ENCODE assay signal across 8 cellular contexts in genomic region chr17:16652847-16653366, GRCh38. TPM values are rescaled to one million over a fixed set of nuclear protein-coding genes. Genes with fewer than 3 reads are reported as not detected.
DNase-seq lines count a peak whose midpoint lies in the region; ATAC-seq and TF ChIP-seq lines count a peak whose summit lies in the region.

No MANE protein-coding gene starts in this region.

- DNase-seq in Ammon's horn (ENCODE audit: low spot score) = peak; percentile 10
- DNase-seq in H7 = no peak
- no peak for DNase-seq in WTC11 (ENCODE audit: low spot score)
- DNase-seq in glomerular visceral epithelial cell (ENCODE audit: extremely low spot score) = peak; percentile 6
- peak; percentile 23 for DNase-seq in renal cortical epithelial cell (ENCODE audit: low read depth)
- no peak for DNase-seq in GM20000 (ENCODE audit: low spot score)
- DNase-seq in stimulated activated CD4-positive, alpha-beta T cell treated with anti-CD3 and anti-CD28 coated beads, Interleukin-2, amount 100 ng/mL, for 24 hours = no peak

- peak overlapping the region; percentile 78 for H3K4me3 Mint-ChIP-seq in WTC11

- H3K27me3 ChIP-seq in H7 (ENCODE audit: control insufficient read depth, insufficient read depth, low read length) = no peaks in the 10 kb centered on the region

- H3K4me3 ChIP-seq in H7 (ENCODE audit: insufficient read depth, low read depth, low read length) = peak overlapping the region; percentile 67

- CTCF ChIA-PET in WTC11 (lab: Charles Lee) = interaction anchor here (0.8 kb wide), 1 partner anchor 64 kb away, joined by 3 read pairs; no protein-coding TSS in a partner anchor

- peaks cover 9% of the 10 kb centered on the region for H3K9me3 Mint-ChIP-seq in WTC11

- H3K27me3 Mint-ChIP-seq in WTC11 (ENCODE audit: low read depth) = no peaks in the 10 kb centered on the region

- peaks cover 17% of the 10 kb centered on the region for H3K4me1 Mint-ChIP-seq in WTC11

- POLR2A ChIA-PET in WTC11 (lab: Charles Lee) = interaction anchor here (1.3 kb wide), 1 partner anchor 31 kb away, joined by 3 read pairs; no protein-coding TSS in a partner anchor

- ATAC-seq in WTC11 = no peak
- ATAC-seq in HG02571 (IDR thresholded peaks at IDR 0.05; ENCODE audit: unreplicated experiment) = no peak

- H3K36me3 Mint-ChIP-seq in WTC11 = peaks cover 1% of the 10 kb centered on the region

- TF ChIP-seq CTCF in WTC11 (IDR thresholded peaks at IDR 0.05) (no peak), GM20000 (IDR thresholded peaks at IDR 0.05; ENCODE audit: extremely low read depth, missing control alignments) (no peak)

- peak overlapping the region; percentile 32 for H3K27ac Mint-ChIP-seq in WTC11

- no peaks in the 10 kb centered on the region for H3K36me3 ChIP-seq in H7 (replicated peaks; ENCODE audit: control insufficient read depth, insufficient read depth, low read length)

TF ChIP-seq in WTC11, 78 proteins besides CTCF, POLR2A, EP300 and RAD21:
- no peak for TF ChIP-seq GABPB1 (CRISPR knock-in tag; IDR thresholded peaks at IDR 0.05)
- no peak for TF ChIP-seq SMAD3 (CRISPR knock-in tag; IDR thresholded peaks at IDR 0.05; ENCODE audit: borderline replicate concordance)
- TF ChIP-seq, protein P1, sequence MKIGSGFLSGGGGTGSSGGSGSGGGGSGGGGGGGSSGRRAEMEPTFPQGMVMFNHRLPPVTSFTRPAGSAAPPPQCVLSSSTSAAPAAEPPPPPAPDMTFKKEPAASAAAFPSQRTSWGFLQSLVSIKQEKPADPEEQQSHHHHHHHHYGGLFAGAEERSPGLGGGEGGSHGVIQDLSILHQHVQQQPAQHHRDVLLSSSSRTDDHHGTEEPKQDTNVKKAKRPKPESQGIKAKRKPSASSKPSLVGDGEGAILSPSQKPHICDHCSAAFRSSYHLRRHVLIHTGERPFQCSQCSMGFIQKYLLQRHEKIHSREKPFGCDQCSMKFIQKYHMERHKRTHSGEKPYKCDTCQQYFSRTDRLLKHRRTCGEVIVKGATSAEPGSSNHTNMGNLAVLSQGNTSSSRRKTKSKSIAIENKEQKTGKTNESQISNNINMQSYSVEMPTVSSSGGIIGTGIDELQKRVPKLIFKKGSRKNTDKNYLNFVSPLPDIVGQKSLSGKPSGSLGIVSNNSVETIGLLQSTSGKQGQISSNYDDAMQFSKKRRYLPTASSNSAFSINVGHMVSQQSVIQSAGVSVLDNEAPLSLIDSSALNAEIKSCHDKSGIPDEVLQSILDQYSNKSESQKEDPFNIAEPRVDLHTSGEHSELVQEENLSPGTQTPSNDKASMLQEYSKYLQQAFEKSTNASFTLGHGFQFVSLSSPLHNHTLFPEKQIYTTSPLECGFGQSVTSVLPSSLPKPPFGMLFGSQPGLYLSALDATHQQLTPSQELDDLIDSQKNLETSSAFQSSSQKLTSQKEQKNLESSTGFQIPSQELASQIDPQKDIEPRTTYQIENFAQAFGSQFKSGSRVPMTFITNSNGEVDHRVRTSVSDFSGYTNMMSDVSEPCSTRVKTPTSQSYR (CRISPR knock-in tag; IDR thresholded peaks at IDR 0.05) = no peak
- no peak for TF ChIP-seq JAZF1 (CRISPR knock-in tag; IDR thresholded peaks at IDR 0.05)
- no peak for TF ChIP-seq EMX1 (CRISPR knock-in tag; IDR thresholded peaks at IDR 0.05)
- TF ChIP-seq, protein P2, sequence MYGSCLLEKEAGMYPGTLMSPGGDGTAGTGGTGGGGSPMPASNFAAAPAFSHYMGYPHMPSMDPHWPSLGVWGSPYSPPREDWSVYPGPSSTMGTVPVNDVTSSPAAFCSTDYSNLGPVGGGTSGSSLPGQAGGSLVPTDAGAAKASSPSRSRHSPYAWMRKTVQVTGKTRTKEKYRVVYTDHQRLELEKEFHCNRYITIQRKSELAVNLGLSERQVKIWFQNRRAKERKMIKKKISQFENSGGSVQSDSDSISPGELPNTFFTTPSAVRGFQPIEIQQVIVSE (CRISPR knock-in tag; IDR thresholded peaks at IDR 0.05; ENCODE audit: borderline replicate concordance) = no peak
- no peak for TF ChIP-seq CREB1 (CRISPR knock-in tag; IDR thresholded peaks at IDR 0.05)
- TF ChIP-seq GTF2I (CRISPR knock-in tag; conservative IDR thresholded peaks at IDR 0.05) = no peak
- TF ChIP-seq IRF2 (CRISPR knock-in tag; IDR thresholded peaks at IDR 0.05; ENCODE audit: borderline replicate concordance, low read depth) = no peak
- no peak for TF ChIP-seq CBFB (CRISPR knock-in tag; IDR thresholded peaks at IDR 0.05; ENCODE audit: low read depth)
- no peak for TF ChIP-seq TCF7 (CRISPR knock-in tag; IDR thresholded peaks at IDR 0.05; ENCODE audit: low read depth)
- no peak for TF ChIP-seq ZBTB21 (CRISPR knock-in tag; IDR thresholded peaks at IDR 0.05; ENCODE audit: borderline replicate concordance)
- no peak for TF ChIP-seq ZNF263 (CRISPR knock-in tag; IDR thresholded peaks at IDR 0.05; ENCODE audit: low read depth)
- no peak for TF ChIP-seq FOXP1 (CRISPR knock-in tag; IDR thresholded peaks at IDR 0.05; ENCODE audit: borderline replicate concordance)

RNA-seq across cellular contexts. Expression of gene ZNF624, which starts 0.7 kb away (rescaled TPM):
- total RNA-seq in H7 (2014; rRNA removed; shearing (Covaris generic)) = 1.9 and 2.3 TPM in 2 replicates
- total RNA-seq in WTC11 (2021) (2.2 to 4.5 TPM (median 3.0 TPM) in 3 replicates), renal cortical epithelial cell (4.9 and 7.1 TPM in 2 replicates)

RNA-seq across cellular contexts. Expression of gene CCDC144A, which starts 37.1 kb away (rescaled TPM):
- 0.03 and 0.55 TPM in 2 replicates for total RNA-seq in H7 (2014; rRNA removed; shearing (Covaris generic))
- total RNA-seq in WTC11 (2021) (1.6 to 2.6 TPM (median 2.6 TPM) in 3 replicates), renal cortical epithelial cell (7.9 TPM in 1 of 2 replicates, not detected in the other)

Comparison
In these comparisons a context has a peak if more than half of its experiments do, and no peak if none do; other contexts are left out.
1. DNase-seq: peak in Ammon's horn (single experiment), glomerular visceral epithelial cell (single experiment) and renal cortical epithelial cell (single experiment); none in H7 (single experiment), WTC11 (single experiment), GM20000 (single experiment) and stimulated activated CD4-positive, alpha-beta T cell treated with anti-CD3 and anti-CD28 coated beads, Interleukin-2, amount 100 ng/mL, for 24 hours (0 of 2).